Comparison of ENCODE assay signal across 13 cellular contexts in genomic region chr3:22684739-22685138, GRCh38.
DNase-seq lines count a peak whose midpoint lies in the region; TF ChIP-seq lines count a peak whose summit lies in the region.
"Had no signal": no experiment of that assay in that cellular context is flagged by ENCODE, and none has a peak within 500 bp of the region (broad histone marks: within the 10 kb centered on the region; RNA-seq: fewer than 3 reads in every experiment).

No MANE protein-coding gene starts in this region.

- H4K20me1 ChIP-seq in Loucy (ENCODE audit: insufficient read depth, low read length, poor library complexity, severe bottlenecking) (no peaks in the 10 kb centered on the region), fibroblast of lung (ENCODE audit: control insufficient read depth, extremely low read depth, insufficient read depth, low read length) (no peaks in the 10 kb centered on the region), smooth muscle cell (ENCODE audit: low read depth) (no peaks in the 10 kb centered on the region)
- H4K20me1 ChIP-seq: BLaER1 treated with 17β-estradiol and CSF1 and Interleukin-3, amounts not matched to agents 10 nM and 100 nM had no signal

- POLR2A ChIA-PET in GM10248 (lab: Yijun Ruan, JAX) = no interaction called here

- WGBS in smooth muscle cell (ENCODE audit: low lambda C conversion rate) = 53% methylated on average over 3 of the region's 3 CpGs

- CTCF ChIA-PET in GM10248 (lab: Yijun Ruan, JAX) = interaction anchor here (2.4 kb wide), 1 partner anchor 121 kb away, joined by 7 read pairs; no protein-coding TSS in a partner anchor

- DNase-seq in fibroblast of lung (ENCODE audit: low read depth in 2 of 2) (peak in 1 of 2 donors; percentile 14), mucosa of gallbladder (ENCODE audit: low spot score) (peak; percentile 29), smooth muscle cell (lab: John Stamatoyannopoulos, UW; ENCODE audit: unreplicated experiment) (no peak), GM10248 (ENCODE audit: extremely low spot score) (no peak), kidney glomerular epithelial cell (lab: John Stamatoyannopoulos, UW) (no peak), iPS-NIHi11 (ENCODE audit: low spot score) (no peak)
- DNase-seq: ACHN; CD4-positive, CD25-positive, alpha-beta regulatory T cell; DMS53; GF-D8 had no signal

- no peak overlapping the region for H3K4me2 ChIP-seq in Loucy (ENCODE audit: low read depth, low read length, poor library complexity, severe bottlenecking)
- peak overlapping the region; percentile 35 for H3K4me2 ChIP-seq in fibroblast of lung (ENCODE audit: extremely low read depth, insufficient read depth, low read length)
- no peak overlapping the region for H3K4me2 ChIP-seq in smooth muscle cell
- H3K4me2 ChIP-seq: BLaER1 treated with 17β-estradiol and CSF1 and Interleukin-3, amounts not matched to agents 10 nM and 100 nM had no signal

- no peaks in the 10 kb centered on the region for H3K4me1 ChIP-seq in Loucy (ENCODE audit: insufficient read depth, low read length, poor library complexity, severe bottlenecking)
- no peaks in the 10 kb centered on the region for H3K4me1 ChIP-seq in fibroblast of lung (ENCODE audit: control insufficient read depth, extremely low read depth, insufficient read depth, low read length)
- no peaks in the 10 kb centered on the region for H3K4me1 ChIP-seq in smooth muscle cell (ENCODE audit: low read depth)
- H3K4me1 ChIP-seq: BLaER1 treated with 17β-estradiol and CSF1 and Interleukin-3, amounts not matched to agents 10 nM and 100 nM; HAP-1 had no signal

- no peak overlapping the region for H3K4me3 ChIP-seq in Loucy (ENCODE audit: low read length, poor library complexity, severe bottlenecking)
- no peak overlapping the region for H3K4me3 ChIP-seq in fibroblast of lung (replicated peaks in 1 of 4; ENCODE audit: control extremely low read depth in 1 of 4, insufficient read depth in 1 of 4, low read depth in 3 of 4, low read length in 4 of 4)
- H3K4me3 ChIP-seq in smooth muscle cell = no peak overlapping the region
- H3K4me3 ChIP-seq: BLaER1 treated with 17β-estradiol and CSF1 and Interleukin-3, amounts not matched to agents 10 nM and 100 nM; HAP-1 had no signal

- TF ChIP-seq CTCF in Loucy (conservative IDR thresholded peaks at IDR 0.05; ENCODE audit: low read length) (no peak), fibroblast of lung (conservative IDR thresholded peaks at IDR 0.05 in 1 of 2, IDR thresholded peaks at IDR 0.05 in 1 of 2; ENCODE audit: low read depth in 1 of 2, low read length in 2 of 2) (no peak), smooth muscle cell (IDR thresholded peaks at IDR 0.05; ENCODE audit: borderline replicate concordance, insufficient read depth, poor library complexity, severe bottlenecking) (no peak), GM10248 (IDR thresholded peaks at IDR 0.05; ENCODE audit: control extremely low read depth, extremely low read depth, low read depth, missing control alignments) (no peak)

- H3F3A ChIP-seq in Loucy (ENCODE audit: low read depth) (no peaks in the 10 kb centered on the region), smooth muscle cell (ENCODE audit: low read depth) (no peaks in the 10 kb centered on the region)

- H3K36me3 ChIP-seq in Loucy (ENCODE audit: insufficient read depth, low read length) (no peaks in the 10 kb centered on the region), fibroblast of lung (ENCODE audit: control insufficient read depth, insufficient read depth, low read length) (no peaks in the 10 kb centered on the region), smooth muscle cell (ENCODE audit: low read depth) (no peaks in the 10 kb centered on the region)
- H3K36me3 ChIP-seq: BLaER1 treated with 17β-estradiol and CSF1 and Interleukin-3, amounts not matched to agents 10 nM and 100 nM; HAP-1 had no signal

- no peaks in the 10 kb centered on the region for H3K9me3 ChIP-seq in Loucy (ENCODE audit: insufficient read depth, low read depth, low read length)
- no peaks in the 10 kb centered on the region for H3K9me3 ChIP-seq in fibroblast of lung (ENCODE audit: control insufficient read depth, insufficient read depth, low read depth, low read length)
- H3K9me3 ChIP-seq in smooth muscle cell (replicated peaks; ENCODE audit: low read depth) = no peaks in the 10 kb centered on the region
- H3K9me3 ChIP-seq: BLaER1 treated with 17β-estradiol and CSF1 and Interleukin-3, amounts not matched to agents 10 nM and 100 nM; HAP-1 had no signal

- H3K79me2 ChIP-seq in Loucy (ENCODE audit: insufficient read depth, low read length) (no peaks in the 10 kb centered on the region), fibroblast of lung (ENCODE audit: control insufficient read depth, insufficient read depth, low read length) (no peaks in the 10 kb centered on the region), smooth muscle cell (ENCODE audit: low read depth) (no peaks in the 10 kb centered on the region)

- H3K27me3 ChIP-seq in Loucy (ENCODE audit: insufficient read depth, low read length, poor library complexity, severe bottlenecking) (no peaks in the 10 kb centered on the region), fibroblast of lung (ENCODE audit: control insufficient read depth, insufficient read depth, low read length) (no peaks in the 10 kb centered on the region), smooth muscle cell (ENCODE audit: low read depth) (no peaks in the 10 kb centered on the region)
- H3K27me3 ChIP-seq: BLaER1 treated with 17β-estradiol and CSF1 and Interleukin-3, amounts not matched to agents 10 nM and 100 nM had no signal

- H2AFZ ChIP-seq in Loucy (ENCODE audit: low read length) = peak overlapping the region; percentile 18; the same call in 1 of the 2 replicates
- H2AFZ ChIP-seq in fibroblast of lung (ENCODE audit: low read length) = no peak overlapping the region
- peak overlapping the region; percentile 50 for H2AFZ ChIP-seq in smooth muscle cell (ENCODE audit: low read depth)

- no peaks in the 10 kb centered on the region for H3K9me2 ChIP-seq in Loucy (replicated peaks; ENCODE audit: low read depth, low read length)

- H3K27ac ChIP-seq in fibroblast of lung (ENCODE audit: insufficient read depth, low read length) = no peak overlapping the region
- no peak overlapping the region for H3K27ac ChIP-seq in smooth muscle cell (ENCODE audit: low read depth)
- H3K27ac ChIP-seq: BLaER1 treated with 17β-estradiol and CSF1 and Interleukin-3, amounts not matched to agents 10 nM and 100 nM had no signal

- peak overlapping the region; percentile 27 for H3K9ac ChIP-seq in Loucy (ENCODE audit: low read depth, low read length, poor library complexity, severe bottlenecking)
- no peak overlapping the region for H3K9ac ChIP-seq in fibroblast of lung (ENCODE audit: insufficient read depth, low read length)
- no peak overlapping the region for H3K9ac ChIP-seq in smooth muscle cell (ENCODE audit: low read depth)
- H3K9ac ChIP-seq: BLaER1 treated with 17β-estradiol and CSF1 and Interleukin-3, amounts not matched to agents 10 nM and 100 nM had no signal
